ENCODE assay signal across 1 cellular context in the genomic region with DNA sequence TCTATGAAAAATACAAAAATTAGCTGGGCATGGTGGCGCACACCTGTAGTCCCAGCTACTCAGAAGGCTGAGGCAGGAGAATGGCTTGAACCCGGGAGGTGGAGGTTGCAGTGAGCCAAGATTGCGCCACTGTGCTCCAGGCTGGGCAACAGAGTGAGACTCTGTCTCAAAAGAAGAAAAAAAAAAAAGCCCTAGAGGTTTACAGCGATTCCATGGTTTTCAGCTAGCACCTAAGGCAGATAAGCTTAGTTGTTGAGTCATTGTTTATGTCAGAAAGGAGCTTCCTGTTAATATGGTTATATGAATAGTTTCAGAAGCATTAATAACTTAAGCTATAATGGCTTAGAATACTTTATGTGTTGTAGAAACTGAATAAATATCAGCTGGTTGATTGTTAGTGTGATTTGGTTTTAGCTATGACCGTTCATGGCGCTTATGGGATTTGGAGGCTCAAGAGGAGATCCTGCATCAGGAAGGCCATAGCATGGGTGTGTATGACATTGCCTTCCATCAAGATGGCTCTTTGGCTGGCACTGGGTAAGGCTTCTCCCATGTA.
TF ChIP-seq lines count a peak whose summit lies in the region.

No MANE protein-coding gene starts in this region.

TF ChIP-seq in K562, 482 proteins besides CTCF, POLR2A, EP300 and RAD21:
- TF ChIP-seq MAFG (tag; conservative IDR thresholded peaks at IDR 0.05) (peak; percentile 56), ZNF766 (CRISPR knock-in tag; conservative IDR thresholded peaks at IDR 0.05) (peak; percentile 93), FOSL1 (tag; conservative IDR thresholded peaks at IDR 0.05) (0 out of 2 replicates have a peak, but pooled peaks have one; percentile 23), TEAD2 (tag; IDR thresholded peaks at IDR 0.05) (no peak), SPI1 (IDR thresholded peaks at IDR 0.05; ENCODE audit: borderline replicate concordance, low read depth, low read length) (no peak), ZNF316 (IDR thresholded peaks at IDR 0.05) (peak; percentile 28; the same call in 1 of the 2 replicates), BCOR (IDR thresholded peaks at IDR 0.05) (peak; percentile 25; the same call in 1 of the 2 replicates), MAFK (IDR thresholded peaks at IDR 0.05; ENCODE audit: low read length) (peak; percentile 18; the same call in 1 of the 2 replicates), PYGO2 (tag; IDR thresholded peaks at IDR 0.05) (no peak), C11orf30 (IDR thresholded peaks at IDR 0.05; ENCODE audit: low read depth) (0 out of 2 replicates have a peak, but pooled peaks have one; percentile 46), FOXJ2 (tag; IDR thresholded peaks at IDR 0.05) (peak; percentile 85), ZNF384 (IDR thresholded peaks at IDR 0.05; ENCODE audit: low read depth, low read length) (peak; percentile 73; the same call in 1 of the 2 replicates), CEBPG (CRISPR knock-in tag; IDR thresholded peaks at IDR 0.05) (no peak), CEBPG (tag; conservative IDR thresholded peaks at IDR 0.05 in 1 of 2, IDR thresholded peaks at IDR 0.05 in 1 of 2) (peak in 1 of 2 experiments; percentile 48; a peak in 2 of 4 replicates), DPF2 (IDR thresholded peaks at IDR 0.05) (peak; percentile 45; the same call in 1 of the 2 replicates), NFE2 (IDR thresholded peaks at IDR 0.05; ENCODE audit: low read depth) (peak; percentile 39; the same call in 1 of the 2 replicates), CEBPB (tag; IDR thresholded peaks at IDR 0.05) (peak; percentile 77), BACH1 (tag; IDR thresholded peaks at IDR 0.05) (no peak), JUND (IDR thresholded peaks at IDR 0.05; ENCODE audit: borderline replicate concordance, low read depth, low read length) (no peak), JUND (tag; IDR thresholded peaks at IDR 0.05; ENCODE audit: borderline replicate concordance, low read depth, low read length) (peak; percentile 26; the same call in 1 of the 3 replicates)
- TF ChIP-seq, protein P1, sequence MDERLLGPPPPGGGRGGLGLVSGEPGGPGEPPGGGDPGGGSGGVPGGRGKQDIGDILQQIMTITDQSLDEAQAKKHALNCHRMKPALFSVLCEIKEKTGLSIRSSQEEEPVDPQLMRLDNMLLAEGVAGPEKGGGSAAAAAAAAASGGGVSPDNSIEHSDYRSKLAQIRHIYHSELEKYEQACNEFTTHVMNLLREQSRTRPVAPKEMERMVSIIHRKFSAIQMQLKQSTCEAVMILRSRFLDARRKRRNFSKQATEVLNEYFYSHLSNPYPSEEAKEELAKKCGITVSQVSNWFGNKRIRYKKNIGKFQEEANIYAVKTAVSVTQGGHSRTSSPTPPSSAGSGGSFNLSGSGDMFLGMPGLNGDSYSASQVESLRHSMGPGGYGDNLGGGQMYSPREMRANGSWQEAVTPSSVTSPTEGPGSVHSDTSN (CRISPR knock-in tag; IDR thresholded peaks at IDR 0.05; ENCODE audit: low read depth), result no peak
- TF ChIP-seq, protein P1 (tag; conservative IDR thresholded peaks at IDR 0.05; ENCODE audit: low read depth), result no peak
- TF ChIP-seq, protein P2, sequence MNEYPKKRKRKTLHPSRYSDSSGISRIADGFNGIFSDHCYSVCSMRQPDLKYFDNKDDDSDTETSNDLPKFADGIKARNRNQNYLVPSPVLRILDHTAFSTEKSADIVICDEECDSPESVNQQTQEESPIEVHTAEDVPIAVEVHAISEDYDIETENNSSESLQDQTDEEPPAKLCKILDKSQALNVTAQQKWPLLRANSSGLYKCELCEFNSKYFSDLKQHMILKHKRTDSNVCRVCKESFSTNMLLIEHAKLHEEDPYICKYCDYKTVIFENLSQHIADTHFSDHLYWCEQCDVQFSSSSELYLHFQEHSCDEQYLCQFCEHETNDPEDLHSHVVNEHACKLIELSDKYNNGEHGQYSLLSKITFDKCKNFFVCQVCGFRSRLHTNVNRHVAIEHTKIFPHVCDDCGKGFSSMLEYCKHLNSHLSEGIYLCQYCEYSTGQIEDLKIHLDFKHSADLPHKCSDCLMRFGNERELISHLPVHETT (CRISPR knock-in tag; conservative IDR thresholded peaks at IDR 0.05 in 1 of 2, IDR thresholded peaks at IDR 0.05 in 1 of 2), result no peak
- TF ChIP-seq, protein P3, sequence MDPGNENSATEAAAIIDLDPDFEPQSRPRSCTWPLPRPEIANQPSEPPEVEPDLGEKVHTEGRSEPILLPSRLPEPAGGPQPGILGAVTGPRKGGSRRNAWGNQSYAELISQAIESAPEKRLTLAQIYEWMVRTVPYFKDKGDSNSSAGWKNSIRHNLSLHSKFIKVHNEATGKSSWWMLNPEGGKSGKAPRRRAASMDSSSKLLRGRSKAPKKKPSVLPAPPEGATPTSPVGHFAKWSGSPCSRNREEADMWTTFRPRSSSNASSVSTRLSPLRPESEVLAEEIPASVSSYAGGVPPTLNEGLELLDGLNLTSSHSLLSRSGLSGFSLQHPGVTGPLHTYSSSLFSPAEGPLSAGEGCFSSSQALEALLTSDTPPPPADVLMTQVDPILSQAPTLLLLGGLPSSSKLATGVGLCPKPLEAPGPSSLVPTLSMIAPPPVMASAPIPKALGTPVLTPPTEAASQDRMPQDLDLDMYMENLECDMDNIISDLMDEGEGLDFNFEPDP (CRISPR knock-in tag; IDR thresholded peaks at IDR 0.05), result no peak
- TF ChIP-seq, protein P4, sequence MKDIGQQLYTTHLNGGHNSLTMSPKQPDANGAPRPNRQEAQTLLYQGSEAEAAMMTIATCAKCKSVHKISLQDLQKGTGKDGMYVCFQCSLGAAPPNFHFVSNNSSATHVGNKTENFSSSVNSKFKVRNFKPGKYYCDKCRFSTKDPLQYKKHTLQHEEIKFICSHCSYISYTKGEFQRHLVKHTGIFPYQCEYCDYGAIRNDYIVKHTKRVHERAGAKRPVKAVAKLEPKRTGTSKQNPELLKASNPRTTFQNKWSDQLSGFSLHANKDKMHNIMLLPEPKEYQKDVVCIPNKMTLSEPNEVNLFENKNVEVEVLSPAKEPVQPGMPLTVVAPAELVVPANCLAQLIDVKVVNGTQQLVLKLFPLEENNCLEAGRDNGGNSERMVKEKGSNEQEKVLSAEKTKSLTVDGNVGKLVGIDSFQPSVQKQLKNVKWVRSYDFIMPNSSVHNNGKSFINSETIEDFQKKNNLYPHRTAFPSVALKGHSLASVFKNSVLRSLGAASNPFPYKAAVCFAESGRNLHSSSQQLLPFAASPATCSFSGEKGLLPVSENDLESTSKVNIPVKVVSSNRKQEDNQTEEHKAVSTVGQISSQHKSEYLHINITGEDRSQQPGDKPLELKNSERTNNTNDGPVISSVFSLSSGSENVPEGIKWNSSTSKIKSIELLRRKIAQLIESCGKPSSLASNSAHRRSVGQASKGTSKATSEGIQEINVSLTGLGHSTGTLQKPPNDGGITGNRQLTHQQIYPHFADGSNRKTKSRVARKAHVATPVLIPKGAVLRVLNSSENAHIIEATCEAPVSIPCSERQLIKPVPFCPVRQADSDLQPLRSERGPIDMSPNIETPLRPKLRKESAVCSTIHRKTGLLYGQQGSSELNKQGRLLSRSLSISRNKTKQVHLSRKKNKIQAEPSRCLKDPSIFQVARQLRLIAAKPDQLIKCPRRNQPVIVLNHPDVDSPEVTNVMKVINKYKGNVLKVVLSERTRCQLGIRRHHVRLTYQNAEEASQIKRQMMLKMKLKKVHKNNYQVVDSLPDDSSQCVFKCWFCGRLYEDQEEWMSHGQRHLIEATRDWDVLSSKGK (CRISPR knock-in tag; IDR thresholded peaks at IDR 0.05), result no peak
- TF ChIP-seq, protein P5, sequence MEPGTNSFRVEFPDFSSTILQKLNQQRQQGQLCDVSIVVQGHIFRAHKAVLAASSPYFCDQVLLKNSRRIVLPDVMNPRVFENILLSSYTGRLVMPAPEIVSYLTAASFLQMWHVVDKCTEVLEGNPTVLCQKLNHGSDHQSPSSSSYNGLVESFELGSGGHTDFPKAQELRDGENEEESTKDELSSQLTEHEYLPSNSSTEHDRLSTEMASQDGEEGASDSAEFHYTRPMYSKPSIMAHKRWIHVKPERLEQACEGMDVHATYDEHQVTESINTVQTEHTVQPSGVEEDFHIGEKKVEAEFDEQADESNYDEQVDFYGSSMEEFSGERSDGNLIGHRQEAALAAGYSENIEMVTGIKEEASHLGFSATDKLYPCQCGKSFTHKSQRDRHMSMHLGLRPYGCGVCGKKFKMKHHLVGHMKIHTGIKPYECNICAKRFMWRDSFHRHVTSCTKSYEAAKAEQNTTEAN (CRISPR knock-in tag; IDR thresholded peaks at IDR 0.05), result no peak
- TF ChIP-seq, protein P6, sequence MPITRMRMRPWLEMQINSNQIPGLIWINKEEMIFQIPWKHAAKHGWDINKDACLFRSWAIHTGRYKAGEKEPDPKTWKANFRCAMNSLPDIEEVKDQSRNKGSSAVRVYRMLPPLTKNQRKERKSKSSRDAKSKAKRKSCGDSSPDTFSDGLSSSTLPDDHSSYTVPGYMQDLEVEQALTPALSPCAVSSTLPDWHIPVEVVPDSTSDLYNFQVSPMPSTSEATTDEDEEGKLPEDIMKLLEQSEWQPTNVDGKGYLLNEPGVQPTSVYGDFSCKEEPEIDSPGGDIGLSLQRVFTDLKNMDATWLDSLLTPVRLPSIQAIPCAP (CRISPR knock-in tag; IDR thresholded peaks at IDR 0.05; ENCODE audit: borderline replicate concordance), result no peak
- TF ChIP-seq, protein P7, sequence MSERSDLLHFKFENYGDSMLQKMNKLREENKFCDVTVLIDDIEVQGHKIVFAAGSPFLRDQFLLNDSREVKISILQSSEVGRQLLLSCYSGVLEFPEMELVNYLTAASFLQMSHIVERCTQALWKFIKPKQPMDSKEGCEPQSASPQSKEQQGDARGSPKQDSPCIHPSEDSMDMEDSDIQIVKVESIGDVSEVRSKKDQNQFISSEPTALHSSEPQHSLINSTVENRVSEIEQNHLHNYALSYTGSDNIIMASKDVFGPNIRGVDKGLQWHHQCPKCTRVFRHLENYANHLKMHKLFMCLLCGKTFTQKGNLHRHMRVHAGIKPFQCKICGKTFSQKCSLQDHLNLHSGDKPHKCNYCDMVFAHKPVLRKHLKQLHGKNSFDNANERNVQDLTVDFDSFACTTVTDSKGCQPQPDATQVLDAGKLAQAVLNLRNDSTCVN (CRISPR knock-in tag; IDR thresholded peaks at IDR 0.05), result no peak
- TF ChIP-seq, protein P8, sequence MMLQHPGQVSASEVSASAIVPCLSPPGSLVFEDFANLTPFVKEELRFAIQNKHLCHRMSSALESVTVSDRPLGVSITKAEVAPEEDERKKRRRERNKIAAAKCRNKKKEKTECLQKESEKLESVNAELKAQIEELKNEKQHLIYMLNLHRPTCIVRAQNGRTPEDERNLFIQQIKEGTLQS (IDR thresholded peaks at IDR 0.05), result no peak
- TF ChIP-seq, protein P8 (CRISPR knock-in tag; conservative IDR thresholded peaks at IDR 0.05), result no peak
- TF ChIP-seq, protein P9, sequence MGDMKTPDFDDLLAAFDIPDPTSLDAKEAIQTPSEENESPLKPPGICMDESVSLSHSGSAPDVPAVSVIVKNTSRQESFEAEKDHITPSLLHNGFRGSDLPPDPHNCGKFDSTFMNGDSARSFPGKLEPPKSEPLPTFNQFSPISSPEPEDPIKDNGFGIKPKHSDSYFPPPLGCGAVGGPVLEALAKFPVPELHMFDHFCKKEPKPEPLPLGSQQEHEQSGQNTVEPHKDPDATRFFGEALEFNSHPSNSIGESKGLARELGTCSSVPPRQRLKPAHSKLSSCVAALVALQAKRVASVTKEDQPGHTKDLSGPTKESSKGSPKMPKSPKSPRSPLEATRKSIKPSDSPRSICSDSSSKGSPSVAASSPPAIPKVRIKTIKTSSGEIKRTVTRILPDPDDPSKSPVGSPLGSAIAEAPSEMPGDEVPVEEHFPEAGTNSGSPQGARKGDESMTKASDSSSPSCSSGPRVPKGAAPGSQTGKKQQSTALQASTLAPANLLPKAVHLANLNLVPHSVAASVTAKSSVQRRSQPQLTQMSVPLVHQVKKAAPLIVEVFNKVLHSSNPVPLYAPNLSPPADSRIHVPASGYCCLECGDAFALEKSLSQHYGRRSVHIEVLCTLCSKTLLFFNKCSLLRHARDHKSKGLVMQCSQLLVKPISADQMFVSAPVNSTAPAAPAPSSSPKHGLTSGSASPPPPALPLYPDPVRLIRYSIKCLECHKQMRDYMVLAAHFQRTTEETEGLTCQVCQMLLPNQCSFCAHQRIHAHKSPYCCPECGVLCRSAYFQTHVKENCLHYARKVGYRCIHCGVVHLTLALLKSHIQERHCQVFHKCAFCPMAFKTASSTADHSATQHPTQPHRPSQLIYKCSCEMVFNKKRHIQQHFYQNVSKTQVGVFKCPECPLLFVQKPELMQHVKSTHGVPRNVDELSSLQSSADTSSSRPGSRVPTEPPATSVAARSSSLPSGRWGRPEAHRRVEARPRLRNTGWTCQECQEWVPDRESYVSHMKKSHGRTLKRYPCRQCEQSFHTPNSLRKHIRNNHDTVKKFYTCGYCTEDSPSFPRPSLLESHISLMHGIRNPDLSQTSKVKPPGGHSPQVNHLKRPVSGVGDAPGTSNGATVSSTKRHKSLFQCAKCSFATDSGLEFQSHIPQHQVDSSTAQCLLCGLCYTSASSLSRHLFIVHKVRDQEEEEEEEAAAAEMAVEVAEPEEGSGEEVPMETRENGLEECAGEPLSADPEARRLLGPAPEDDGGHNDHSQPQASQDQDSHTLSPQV (IDR thresholded peaks at IDR 0.05), result peak; percentile 66
